In the genomic region with DNA sequence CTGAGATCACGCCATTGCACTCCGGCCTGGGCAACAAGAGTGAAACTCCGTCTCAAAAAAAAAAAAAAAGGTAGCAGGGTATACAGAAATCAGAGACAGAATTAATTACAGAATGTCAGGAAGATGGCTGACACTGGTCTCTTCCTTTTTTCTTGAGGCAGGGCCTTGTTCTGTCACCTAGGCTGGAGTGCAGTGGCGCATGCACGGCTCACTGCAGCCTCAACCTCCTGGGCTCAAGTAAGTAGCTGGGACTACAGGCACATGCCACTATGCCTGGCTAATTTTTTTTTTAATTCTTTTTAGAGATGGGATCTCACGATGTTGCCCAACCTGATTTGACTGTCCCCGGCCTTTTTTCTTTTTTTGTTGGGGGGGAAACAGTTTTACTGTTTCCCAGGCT, we compare ENCODE assay signal across 1 cellular context.
TF ChIP-seq lines count a peak whose summit lies in the region.

No MANE protein-coding gene starts in this region.

TF ChIP-seq in SK-N-SH treated with all-trans-retinoic acid at 6 μM for 48 hours, 23 proteins besides CTCF, POLR2A, EP300 and RAD21 (continued from another document):
- TF ChIP-seq, protein P1, sequence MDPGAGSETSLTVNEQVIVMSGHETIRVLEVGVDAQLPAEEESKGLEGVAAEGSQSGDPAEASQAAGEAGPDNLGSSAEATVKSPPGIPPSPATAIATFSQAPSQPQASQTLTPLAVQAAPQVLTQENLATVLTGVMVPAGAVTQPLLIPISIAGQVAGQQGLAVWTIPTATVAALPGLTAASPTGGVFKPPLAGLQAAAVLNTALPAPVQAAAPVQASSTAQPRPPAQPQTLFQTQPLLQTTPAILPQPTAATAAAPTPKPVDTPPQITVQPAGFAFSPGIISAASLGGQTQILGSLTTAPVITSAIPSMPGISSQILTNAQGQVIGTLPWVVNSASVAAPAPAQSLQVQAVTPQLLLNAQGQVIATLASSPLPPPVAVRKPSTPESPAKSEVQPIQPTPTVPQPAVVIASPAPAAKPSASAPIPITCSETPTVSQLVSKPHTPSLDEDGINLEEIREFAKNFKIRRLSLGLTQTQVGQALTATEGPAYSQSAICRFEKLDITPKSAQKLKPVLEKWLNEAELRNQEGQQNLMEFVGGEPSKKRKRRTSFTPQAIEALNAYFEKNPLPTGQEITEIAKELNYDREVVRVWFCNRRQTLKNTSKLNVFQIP (CRISPR knock-in tag; IDR thresholded peaks at IDR 0.05; ENCODE audit: borderline replicate concordance, low read depth), result no peak
- no peak for TF ChIP-seq CREB5 (CRISPR knock-in tag; IDR thresholded peaks at IDR 0.05; ENCODE audit: low read depth)
- TF ChIP-seq ZNF8 (CRISPR knock-in tag; IDR thresholded peaks at IDR 0.05), result no peak
- no peak for TF ChIP-seq ISL1 (CRISPR knock-in tag; IDR thresholded peaks at IDR 0.05)
- TF ChIP-seq ZFP3 (CRISPR knock-in tag; IDR thresholded peaks at IDR 0.05), result no peak
- no peak for TF ChIP-seq ZFP30 (CRISPR knock-in tag; IDR thresholded peaks at IDR 0.05)
- TF ChIP-seq ZNF565 (CRISPR knock-in tag; conservative IDR thresholded peaks at IDR 0.05; ENCODE audit: low read depth), result no peak
